In genomic region chr20:41072099-41072798, GRCh38 we compare ENCODE assay signal across 8 cellular contexts. TPM values are rescaled to one million over a fixed set of nuclear protein-coding genes. Genes with fewer than 3 reads are reported as not detected.
A peak's percentile ranks its signal among the peaks of the same experiment; 100 is the strongest.
DNase-seq lines count a peak whose midpoint lies in the region; ATAC-seq and TF ChIP-seq lines count a peak whose summit lies in the region.
"Had no signal": no experiment of that assay in that cellular context is flagged by ENCODE, and none has a peak within 500 bp of the region (broad histone marks: within the 10 kb centered on the region; RNA-seq: fewer than 3 reads in every experiment).

No MANE protein-coding gene starts in this region.

- H3K27ac ChIP-seq in heart right ventricle (peak overlapping the region in 6 of 10 donors; percentile 10 to 56 (median 36)), stomach (peak overlapping the region in 3 of 5 donors; percentile 36 to 68 (median 65))

- H3K9me3 ChIP-seq in heart right ventricle (no peaks in the 10 kb centered on the region), stomach (no peaks in the 10 kb centered on the region)

- H3K4me1 Mint-ChIP-seq in activated naive CD8-positive, alpha-beta T cell treated with anti-CD3 and anti-CD28 coated beads for 36 hours: peaks cover 61% of the 10 kb centered on the region

- H3K4me3 Mint-ChIP-seq in activated naive CD8-positive, alpha-beta T cell treated with anti-CD3 and anti-CD28 coated beads for 36 hours: no peak overlapping the region

- intact Hi-C loops in heart right ventricle (cut with DNase I): loop anchor here in 4 of 10 donors (5.0 to 10.0 kb wide), 3 partner anchors 40 to 80 kb away; partner anchors contain the start of gene TOP1 (in 1 of the 4)
- intact Hi-C loops in stomach (cut with DNase I; ENCODE audit: low total_unique reads): no loop called here

- H3K4me3 ChIP-seq in heart right ventricle: no peak overlapping the region
- no peak overlapping the region for H3K4me3 ChIP-seq in stomach
- H3K4me3 ChIP-seq: dorsolateral prefrontal cortex had no signal

- DNase-seq in HT1080 (ENCODE audit: low read depth) (peak; percentile 86), heart right ventricle (peak in 1 of 2 donors; percentile 18), stomach (no peak), NCI-H748 treated with DMSO at 0.1 percent for 48 hours (lab: John Stamatoyannopoulos, UW) (no peak), NCI-H187 treated with DMSO at 0.1 percent for 48 hours (lab: John Stamatoyannopoulos, UW) (no peak)
- DNase-seq in activated naive CD8-positive, alpha-beta T cell treated with anti-CD3 and anti-CD28 coated beads for 36 hours: no peak

- H3K36me3 ChIP-seq in heart right ventricle (peaks cover 0 to 34% (median 7%) of the 10 kb centered on the region in 9 donors), stomach (peaks cover 0 to 22% (median 14%) of the 10 kb centered on the region in 4 donors)

- TF ChIP-seq POLR2A in stomach (IDR thresholded peaks at IDR 0.05): no peak

- H3K27me3 ChIP-seq in heart right ventricle (no peaks in the 10 kb centered on the region), stomach (no peaks in the 10 kb centered on the region)
- H3K27me3 ChIP-seq: dorsolateral prefrontal cortex had no signal

- H3K27ac Mint-ChIP-seq in activated naive CD8-positive, alpha-beta T cell treated with anti-CD3 and anti-CD28 coated beads for 36 hours: peak overlapping the region; percentile 52

- H3K36me3 Mint-ChIP-seq in activated naive CD8-positive, alpha-beta T cell treated with anti-CD3 and anti-CD28 coated beads for 36 hours: peaks cover 35% of the 10 kb centered on the region

- no peak for TF ChIP-seq CTCF in heart right ventricle (IDR thresholded peaks at IDR 0.05)
- no peak for TF ChIP-seq CTCF in stomach (IDR thresholded peaks at IDR 0.05)

- WGBS in heart right ventricle, 2 donors: 13 to 15% methylated on average over 3 of the region's 3 CpGs
- WGBS in stomach, 5 donors: 19 to 36% (median 30%) methylated on average over 3 of the region's 3 CpGs

- no peaks in the 10 kb centered on the region for H3K9me3 Mint-ChIP-seq in activated naive CD8-positive, alpha-beta T cell treated with anti-CD3 and anti-CD28 coated beads for 36 hours

- TF ChIP-seq EP300 in stomach (IDR thresholded peaks at IDR 0.05): no peak

- H3K27me3 Mint-ChIP-seq in activated naive CD8-positive, alpha-beta T cell treated with anti-CD3 and anti-CD28 coated beads for 36 hours: no peaks in the 10 kb centered on the region

- ATAC-seq in heart right ventricle (peak in 7 of 8 donors; percentile 60 to 88 (median 70)), GM18909 (IDR thresholded peaks at IDR 0.05; ENCODE audit: poor library complexity, unreplicated experiment) (no peak)

- H3K4me1 ChIP-seq in heart right ventricle (peaks cover 3 to 86% (median 57%) of the 10 kb centered on the region in 9 donors), stomach (peaks cover 35 to 95% (median 55%) of the 10 kb centered on the region in 4 donors)

RNA-seq across cellular contexts. Expression of gene TOP1, which starts 43.6 kb away (rescaled TPM):
- total RNA-seq in HT1080 (2014; rRNA removed; shearing (Covaris generic)): 20.8 and 26.7 TPM in 2 replicates
- 64.5 and 79.5 TPM in 2 replicates for polyA plus RNA-seq in HT1080 (2015; cell fraction: cytosol; rRNA removed)
- polyA plus RNA-seq in HT1080 (2015; cell fraction: nucleus; rRNA removed): 119 and 120 TPM in 2 replicates
- 100 to 1,000 TPM in 1 of 2 experiments, 10 to 100 TPM in 1; 99.6 to 102 TPM for total RNA-seq in activated naive CD8-positive, alpha-beta T cell treated with anti-CD3 and anti-CD28 coated beads for 36 hours
- 10 to 100 TPM; 19.3 to 28.3 (median 23.8) TPM for total RNA-seq in heart right ventricle
- 10 to 100 TPM; 13.5 to 15.0 TPM for polyA plus RNA-seq in heart right ventricle
- total RNA-seq in stomach: 10 to 100 TPM; 14.8 to 46.2 (median 19.6) TPM
- polyA plus RNA-seq in stomach: 10 to 100 TPM; 18.0 to 24.0 (median 23.8) TPM
